ENCODE assay signal across 1 cellular context in the genomic region with DNA sequence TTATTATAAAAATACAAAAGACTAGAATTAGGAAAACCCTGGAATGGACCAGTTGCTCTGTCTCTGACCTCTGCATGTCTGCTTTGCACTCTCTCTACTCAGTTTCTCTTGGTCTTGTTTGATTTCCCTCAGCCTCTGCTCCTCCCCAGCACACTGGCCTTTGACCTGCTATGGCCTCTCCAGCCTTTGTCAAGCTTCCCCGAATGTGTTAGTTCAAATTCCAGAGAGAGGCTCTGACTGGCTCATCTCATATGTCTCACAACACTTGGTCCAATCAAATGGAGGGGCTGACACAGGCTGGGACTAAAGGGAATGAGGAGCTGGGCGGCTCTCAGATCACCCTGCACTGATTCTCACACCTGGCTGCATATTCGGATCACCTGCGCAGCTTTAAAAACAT.
TF ChIP-seq lines count a peak whose summit lies in the region.

No MANE protein-coding gene starts in this region.

TF ChIP-seq in HepG2, 621 proteins besides CTCF, POLR2A, EP300 and RAD21 (continued from another document and continues in another):
- TF ChIP-seq ZBTB40 (IDR thresholded peaks at IDR 0.05) (no peak), ZBTB40 (CRISPR knock-in tag; IDR thresholded peaks at IDR 0.05) (no peak), ZFX (CRISPR knock-in tag; IDR thresholded peaks at IDR 0.05; ENCODE audit: low read depth) (peak; percentile 21; the same call in 1 of the 2 replicates), TRIM24 (CRISPR knock-in tag; IDR thresholded peaks at IDR 0.05) (no peak), EEA1 (CRISPR knock-in tag; IDR thresholded peaks at IDR 0.05; ENCODE audit: borderline replicate concordance) (no peak), ARNT (IDR thresholded peaks at IDR 0.05) (no peak), ZC3H4 (CRISPR knock-in tag; IDR thresholded peaks at IDR 0.05; ENCODE audit: borderline replicate concordance) (no peak), TAF1 (CRISPR knock-in tag; IDR thresholded peaks at IDR 0.05) (no peak), MED1 (CRISPR knock-in tag; IDR thresholded peaks at IDR 0.05) (peak; percentile 64; the same call in 1 of the 2 replicates), HDAC1 (CRISPR knock-in tag; IDR thresholded peaks at IDR 0.05) (0 out of 2 replicates have a peak, but pooled peaks have one; percentile 56), ZMYM2 (CRISPR knock-in tag; IDR thresholded peaks at IDR 0.05) (peak; percentile 66; the same call in 1 of the 2 replicates), HOXA3 (CRISPR knock-in tag; IDR thresholded peaks at IDR 0.05) (peak; percentile 76; the same call in 1 of the 2 replicates), MBNL3 (CRISPR knock-in tag; conservative IDR thresholded peaks at IDR 0.05) (no peak), TOPORS (CRISPR knock-in tag; IDR thresholded peaks at IDR 0.05) (no peak; the same call in 1 of the 2 replicates), HNF4G (IDR thresholded peaks at IDR 0.05; ENCODE audit: borderline replicate concordance, low read depth, low read length) (peak; percentile 72), HNF4G (CRISPR knock-in tag; IDR thresholded peaks at IDR 0.05; ENCODE audit: borderline replicate concordance, low read depth) (no peak), RFX5 (IDR thresholded peaks at IDR 0.05; ENCODE audit: low read depth, low read length) (no peak), ZNF432 (CRISPR knock-in tag; IDR thresholded peaks at IDR 0.05; ENCODE audit: borderline replicate concordance) (no peak), NFKB2 (CRISPR knock-in tag; IDR thresholded peaks at IDR 0.05; ENCODE audit: borderline replicate concordance) (no peak), ZNF589 (CRISPR knock-in tag; conservative IDR thresholded peaks at IDR 0.05) (no peak), HNRNPH1 (optimal IDR thresholded peaks at IDR 0.05; ENCODE audit: low read depth, low read length) (no peak), BRCA1 (CRISPR knock-in tag; IDR thresholded peaks at IDR 0.05) (no peak), IKZF4 (CRISPR knock-in tag; IDR thresholded peaks at IDR 0.05; ENCODE audit: borderline replicate concordance, low read depth, not compliant biosample characterization) (no peak), HMG20B (CRISPR knock-in tag; conservative IDR thresholded peaks at IDR 0.05) (no peak), ISL2 (CRISPR knock-in tag; IDR thresholded peaks at IDR 0.05) (no peak), ZNF10 (CRISPR knock-in tag; IDR thresholded peaks at IDR 0.05; ENCODE audit: borderline replicate concordance, low read depth) (no peak), KLF12 (CRISPR knock-in tag; IDR thresholded peaks at IDR 0.05; ENCODE audit: borderline replicate concordance) (no peak), EHMT2 (IDR thresholded peaks at IDR 0.05; ENCODE audit: borderline replicate concordance, low read depth, low read length) (peak; percentile 77; the same call in 1 of the 2 replicates), ELF3 (CRISPR knock-in tag; IDR thresholded peaks at IDR 0.05) (peak; percentile 35; the same call in 1 of the 2 replicates), ZNF740 (CRISPR knock-in tag; IDR thresholded peaks at IDR 0.05) (no peak), ZNF17 (CRISPR knock-in tag; IDR thresholded peaks at IDR 0.05) (no peak), ZNF143 (CRISPR knock-in tag; IDR thresholded peaks at IDR 0.05) (no peak), CREB1 (IDR thresholded peaks at IDR 0.05) (no peak), CREB1 (CRISPR knock-in tag; IDR thresholded peaks at IDR 0.05) (peak; percentile 72), FOXJ3 (CRISPR knock-in tag; IDR thresholded peaks at IDR 0.05; ENCODE audit: borderline replicate concordance) (no peak), TEAD3 (CRISPR knock-in tag; optimal IDR thresholded peaks at IDR 0.05; ENCODE audit: borderline replicate concordance) (peak; percentile 68), NCOR1 (IDR thresholded peaks at IDR 0.05; ENCODE audit: borderline replicate concordance, low read length) (peak; percentile 92; the same call in 1 of the 2 replicates)
- TF ChIP-seq, protein P1, sequence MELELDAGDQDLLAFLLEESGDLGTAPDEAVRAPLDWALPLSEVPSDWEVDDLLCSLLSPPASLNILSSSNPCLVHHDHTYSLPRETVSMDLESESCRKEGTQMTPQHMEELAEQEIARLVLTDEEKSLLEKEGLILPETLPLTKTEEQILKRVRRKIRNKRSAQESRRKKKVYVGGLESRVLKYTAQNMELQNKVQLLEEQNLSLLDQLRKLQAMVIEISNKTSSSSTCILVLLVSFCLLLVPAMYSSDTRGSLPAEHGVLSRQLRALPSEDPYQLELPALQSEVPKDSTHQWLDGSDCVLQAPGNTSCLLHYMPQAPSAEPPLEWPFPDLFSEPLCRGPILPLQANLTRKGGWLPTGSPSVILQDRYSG (CRISPR knock-in tag; IDR thresholded peaks at IDR 0.05), result no peak
- TF ChIP-seq, protein P2, sequence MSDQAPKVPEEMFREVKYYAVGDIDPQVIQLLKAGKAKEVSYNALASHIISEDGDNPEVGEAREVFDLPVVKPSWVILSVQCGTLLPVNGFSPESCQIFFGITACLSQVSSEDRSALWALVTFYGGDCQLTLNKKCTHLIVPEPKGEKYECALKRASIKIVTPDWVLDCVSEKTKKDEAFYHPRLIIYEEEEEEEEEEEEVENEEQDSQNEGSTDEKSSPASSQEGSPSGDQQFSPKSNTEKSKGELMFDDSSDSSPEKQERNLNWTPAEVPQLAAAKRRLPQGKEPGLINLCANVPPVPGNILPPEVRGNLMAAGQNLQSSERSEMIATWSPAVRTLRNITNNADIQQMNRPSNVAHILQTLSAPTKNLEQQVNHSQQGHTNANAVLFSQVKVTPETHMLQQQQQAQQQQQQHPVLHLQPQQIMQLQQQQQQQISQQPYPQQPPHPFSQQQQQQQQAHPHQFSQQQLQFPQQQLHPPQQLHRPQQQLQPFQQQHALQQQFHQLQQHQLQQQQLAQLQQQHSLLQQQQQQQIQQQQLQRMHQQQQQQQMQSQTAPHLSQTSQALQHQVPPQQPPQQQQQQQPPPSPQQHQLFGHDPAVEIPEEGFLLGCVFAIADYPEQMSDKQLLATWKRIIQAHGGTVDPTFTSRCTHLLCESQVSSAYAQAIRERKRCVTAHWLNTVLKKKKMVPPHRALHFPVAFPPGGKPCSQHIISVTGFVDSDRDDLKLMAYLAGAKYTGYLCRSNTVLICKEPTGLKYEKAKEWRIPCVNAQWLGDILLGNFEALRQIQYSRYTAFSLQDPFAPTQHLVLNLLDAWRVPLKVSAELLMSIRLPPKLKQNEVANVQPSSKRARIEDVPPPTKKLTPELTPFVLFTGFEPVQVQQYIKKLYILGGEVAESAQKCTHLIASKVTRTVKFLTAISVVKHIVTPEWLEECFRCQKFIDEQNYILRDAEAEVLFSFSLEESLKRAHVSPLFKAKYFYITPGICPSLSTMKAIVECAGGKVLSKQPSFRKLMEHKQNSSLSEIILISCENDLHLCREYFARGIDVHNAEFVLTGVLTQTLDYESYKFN (CRISPR knock-in tag; conservative IDR thresholded peaks at IDR 0.05), result peak; percentile 74
- TF ChIP-seq, protein P3, sequence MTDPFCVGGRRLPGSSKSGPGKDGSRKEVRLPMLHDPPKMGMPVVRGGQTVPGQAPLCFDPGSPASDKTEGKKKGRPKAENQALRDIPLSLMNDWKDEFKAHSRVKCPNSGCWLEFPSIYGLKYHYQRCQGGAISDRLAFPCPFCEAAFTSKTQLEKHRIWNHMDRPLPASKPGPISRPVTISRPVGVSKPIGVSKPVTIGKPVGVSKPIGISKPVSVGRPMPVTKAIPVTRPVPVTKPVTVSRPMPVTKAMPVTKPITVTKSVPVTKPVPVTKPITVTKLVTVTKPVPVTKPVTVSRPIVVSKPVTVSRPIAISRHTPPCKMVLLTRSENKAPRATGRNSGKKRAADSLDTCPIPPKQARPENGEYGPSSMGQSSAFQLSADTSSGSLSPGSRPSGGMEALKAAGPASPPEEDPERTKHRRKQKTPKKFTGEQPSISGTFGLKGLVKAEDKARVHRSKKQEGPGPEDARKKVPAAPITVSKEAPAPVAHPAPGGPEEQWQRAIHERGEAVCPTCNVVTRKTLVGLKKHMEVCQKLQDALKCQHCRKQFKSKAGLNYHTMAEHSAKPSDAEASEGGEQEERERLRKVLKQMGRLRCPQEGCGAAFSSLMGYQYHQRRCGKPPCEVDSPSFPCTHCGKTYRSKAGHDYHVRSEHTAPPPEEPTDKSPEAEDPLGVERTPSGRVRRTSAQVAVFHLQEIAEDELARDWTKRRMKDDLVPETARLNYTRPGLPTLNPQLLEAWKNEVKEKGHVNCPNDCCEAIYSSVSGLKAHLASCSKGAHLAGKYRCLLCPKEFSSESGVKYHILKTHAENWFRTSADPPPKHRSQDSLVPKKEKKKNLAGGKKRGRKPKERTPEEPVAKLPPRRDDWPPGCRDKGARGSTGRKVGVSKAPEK (CRISPR knock-in tag; IDR thresholded peaks at IDR 0.05; ENCODE audit: borderline replicate concordance), result no peak
- TF ChIP-seq, protein P4, sequence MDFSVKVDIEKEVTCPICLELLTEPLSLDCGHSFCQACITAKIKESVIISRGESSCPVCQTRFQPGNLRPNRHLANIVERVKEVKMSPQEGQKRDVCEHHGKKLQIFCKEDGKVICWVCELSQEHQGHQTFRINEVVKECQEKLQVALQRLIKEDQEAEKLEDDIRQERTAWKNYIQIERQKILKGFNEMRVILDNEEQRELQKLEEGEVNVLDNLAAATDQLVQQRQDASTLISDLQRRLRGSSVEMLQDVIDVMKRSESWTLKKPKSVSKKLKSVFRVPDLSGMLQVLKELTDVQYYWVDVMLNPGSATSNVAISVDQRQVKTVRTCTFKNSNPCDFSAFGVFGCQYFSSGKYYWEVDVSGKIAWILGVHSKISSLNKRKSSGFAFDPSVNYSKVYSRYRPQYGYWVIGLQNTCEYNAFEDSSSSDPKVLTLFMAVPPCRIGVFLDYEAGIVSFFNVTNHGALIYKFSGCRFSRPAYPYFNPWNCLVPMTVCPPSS (IDR thresholded peaks at IDR 0.05), result no peak
- TF ChIP-seq, protein P5, sequence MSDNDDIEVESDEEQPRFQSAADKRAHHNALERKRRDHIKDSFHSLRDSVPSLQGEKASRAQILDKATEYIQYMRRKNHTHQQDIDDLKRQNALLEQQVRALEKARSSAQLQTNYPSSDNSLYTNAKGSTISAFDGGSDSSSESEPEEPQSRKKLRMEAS (IDR thresholded peaks at IDR 0.05), result 0 out of 2 replicates have a peak, but pooled peaks have one; percentile 36
- TF ChIP-seq, protein P6, sequence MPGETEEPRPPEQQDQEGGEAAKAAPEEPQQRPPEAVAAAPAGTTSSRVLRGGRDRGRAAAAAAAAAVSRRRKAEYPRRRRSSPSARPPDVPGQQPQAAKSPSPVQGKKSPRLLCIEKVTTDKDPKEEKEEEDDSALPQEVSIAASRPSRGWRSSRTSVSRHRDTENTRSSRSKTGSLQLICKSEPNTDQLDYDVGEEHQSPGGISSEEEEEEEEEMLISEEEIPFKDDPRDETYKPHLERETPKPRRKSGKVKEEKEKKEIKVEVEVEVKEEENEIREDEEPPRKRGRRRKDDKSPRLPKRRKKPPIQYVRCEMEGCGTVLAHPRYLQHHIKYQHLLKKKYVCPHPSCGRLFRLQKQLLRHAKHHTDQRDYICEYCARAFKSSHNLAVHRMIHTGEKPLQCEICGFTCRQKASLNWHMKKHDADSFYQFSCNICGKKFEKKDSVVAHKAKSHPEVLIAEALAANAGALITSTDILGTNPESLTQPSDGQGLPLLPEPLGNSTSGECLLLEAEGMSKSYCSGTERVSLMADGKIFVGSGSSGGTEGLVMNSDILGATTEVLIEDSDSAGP (CRISPR knock-in tag; IDR thresholded peaks at IDR 0.05; ENCODE audit: borderline replicate concordance), result no peak
